1 cellular context compared by ENCODE assay signal in the genomic region with DNA sequence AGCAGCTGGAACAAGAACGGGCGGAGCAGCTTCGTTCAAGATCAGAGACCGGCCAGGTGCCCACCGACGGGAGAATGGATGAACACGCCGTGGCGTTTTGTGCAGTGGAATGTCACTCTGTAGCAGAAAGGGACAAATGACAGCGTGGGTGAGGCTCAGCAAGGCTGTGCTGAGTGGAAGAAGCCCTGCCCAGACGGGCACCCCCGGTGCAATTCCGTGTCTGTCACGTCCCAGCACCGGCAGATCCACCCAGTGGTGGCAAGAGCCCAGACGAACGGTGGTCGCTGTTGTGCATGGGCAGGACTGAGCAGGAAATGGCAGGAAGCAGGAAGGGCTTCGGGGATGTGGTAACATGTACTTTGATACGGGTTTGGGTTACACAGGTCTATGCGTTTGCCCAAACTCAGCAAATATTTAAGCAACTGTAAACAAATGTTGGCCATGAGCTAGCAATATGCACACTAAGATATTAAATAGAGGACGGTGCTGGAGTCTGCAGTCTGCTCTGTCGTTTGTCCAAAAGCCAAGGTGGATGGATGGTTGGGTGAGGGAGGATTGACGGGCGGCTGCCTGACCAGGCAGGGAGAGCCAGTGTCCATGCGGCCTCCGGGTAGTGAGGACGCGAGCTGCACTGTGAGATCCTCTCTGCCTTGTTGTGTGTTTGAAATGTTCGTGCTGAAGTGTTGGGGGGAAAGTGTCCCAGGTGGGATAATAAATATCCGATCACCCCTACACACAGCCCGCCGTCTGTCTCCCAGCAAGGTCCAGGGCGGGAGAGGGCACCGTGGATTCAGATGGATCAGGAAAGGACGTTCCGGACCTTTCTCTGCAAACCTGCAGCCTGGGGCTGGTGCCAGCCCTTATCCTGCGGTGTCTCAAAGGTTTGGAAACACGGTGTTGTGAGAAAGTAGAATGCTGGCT.
TF ChIP-seq lines count a peak whose summit lies in the region.

No MANE protein-coding gene starts in this region.

TF ChIP-seq in HepG2, 621 proteins besides CTCF, POLR2A, EP300 and RAD21 (continued from another document and continues in another):
- TF ChIP-seq MXD1 (CRISPR knock-in tag; IDR thresholded peaks at IDR 0.05) (no peak), HOXA5 (CRISPR knock-in tag; IDR thresholded peaks at IDR 0.05) (peak; percentile 22; the same call in 1 of the 2 replicates), ZBTB33 (CRISPR knock-in tag; IDR thresholded peaks at IDR 0.05) (no peak; the same call in 1 of the 2 replicates), HDAC1 (CRISPR knock-in tag; IDR thresholded peaks at IDR 0.05) (peak; percentile 97), NFIB (CRISPR knock-in tag; IDR thresholded peaks at IDR 0.05; ENCODE audit: borderline replicate concordance) (no peak), PAXIP1 (CRISPR knock-in tag; conservative IDR thresholded peaks at IDR 0.05) (peak; percentile 97), MEIS1 (CRISPR knock-in tag; IDR thresholded peaks at IDR 0.05; ENCODE audit: borderline replicate concordance) (peak; percentile 76; the same call in 1 of the 2 replicates), HNF4G (IDR thresholded peaks at IDR 0.05; ENCODE audit: borderline replicate concordance, low read depth, low read length) (peak; percentile 94), HNF4G (CRISPR knock-in tag; IDR thresholded peaks at IDR 0.05; ENCODE audit: borderline replicate concordance, low read depth) (peak; percentile 96), ZNF44 (CRISPR knock-in tag; IDR thresholded peaks at IDR 0.05) (no peak), ZEB1 (IDR thresholded peaks at IDR 0.05; ENCODE audit: insufficient replicate concordance, low read depth) (peak; percentile 34), EHMT2 (IDR thresholded peaks at IDR 0.05; ENCODE audit: borderline replicate concordance, low read depth, low read length) (peak; percentile 26; the same call in 1 of the 2 replicates), RORA (CRISPR knock-in tag; IDR thresholded peaks at IDR 0.05) (no peak), ZSCAN29 (CRISPR knock-in tag; conservative IDR thresholded peaks at IDR 0.05) (peak; percentile 99), ZNF138 (CRISPR knock-in tag; IDR thresholded peaks at IDR 0.05; ENCODE audit: low read depth) (peak; percentile 66), CHD4 (IDR thresholded peaks at IDR 0.05; ENCODE audit: borderline replicate concordance, low read length) (0 out of 2 replicates have a peak, but pooled peaks have one; percentile 52), HDAC6 (IDR thresholded peaks at IDR 0.05; ENCODE audit: low read depth, low read length) (no peak), SATB2 (CRISPR knock-in tag; IDR thresholded peaks at IDR 0.05) (no peak), ETV6 (CRISPR knock-in tag; conservative IDR thresholded peaks at IDR 0.05) (peak; percentile 85; the same call in 1 of the 2 replicates), KDM1A (CRISPR knock-in tag; IDR thresholded peaks at IDR 0.05) (0 out of 2 replicates have a peak, but pooled peaks have one; percentile 8), ZMAT3 (CRISPR knock-in tag; conservative IDR thresholded peaks at IDR 0.05) (no peak), ZNF34 (CRISPR knock-in tag; IDR thresholded peaks at IDR 0.05; ENCODE audit: borderline replicate concordance) (peak; percentile 61; the same call in 1 of the 2 replicates), GTF2F1 (IDR thresholded peaks at IDR 0.05; ENCODE audit: low read length) (no peak), MAFG (CRISPR knock-in tag; IDR thresholded peaks at IDR 0.05) (peak; percentile 89), DZIP1 (CRISPR knock-in tag; IDR thresholded peaks at IDR 0.05) (no peak), ZNF281 (CRISPR knock-in tag; IDR thresholded peaks at IDR 0.05; ENCODE audit: borderline replicate concordance) (peak; percentile 65; the same call in 1 of the 2 replicates), DMAP1 (CRISPR knock-in tag; IDR thresholded peaks at IDR 0.05) (peak; percentile 60), DPF2 (CRISPR knock-in tag; IDR thresholded peaks at IDR 0.05; ENCODE audit: borderline replicate concordance, low read depth) (peak; percentile 98), ZNF207 (IDR thresholded peaks at IDR 0.05; ENCODE audit: borderline replicate concordance) (no peak), ZNF720 (CRISPR knock-in tag; IDR thresholded peaks at IDR 0.05) (no peak), TAF15 (IDR thresholded peaks at IDR 0.05; ENCODE audit: low read depth, low read length, poor library complexity, severe bottlenecking) (no peak), ZNF747 (CRISPR knock-in tag; IDR thresholded peaks at IDR 0.05; ENCODE audit: borderline replicate concordance) (peak; percentile 83), ZNF589 (CRISPR knock-in tag; conservative IDR thresholded peaks at IDR 0.05) (peak; percentile 86), THAP9 (CRISPR knock-in tag; IDR thresholded peaks at IDR 0.05; ENCODE audit: borderline replicate concordance) (peak; percentile 79; the same call in 1 of the 2 replicates)
- TF ChIP-seq, protein P1, sequence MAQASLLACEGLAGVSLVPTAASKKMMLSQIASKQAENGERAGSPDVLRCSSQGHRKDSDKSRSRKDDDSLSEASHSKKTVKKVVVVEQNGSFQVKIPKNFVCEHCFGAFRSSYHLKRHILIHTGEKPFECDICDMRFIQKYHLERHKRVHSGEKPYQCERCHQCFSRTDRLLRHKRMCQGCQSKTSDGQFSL (CRISPR knock-in tag; IDR thresholded peaks at IDR 0.05): no peak; the same call in 1 of the 2 replicates
- TF ChIP-seq, protein P2, sequence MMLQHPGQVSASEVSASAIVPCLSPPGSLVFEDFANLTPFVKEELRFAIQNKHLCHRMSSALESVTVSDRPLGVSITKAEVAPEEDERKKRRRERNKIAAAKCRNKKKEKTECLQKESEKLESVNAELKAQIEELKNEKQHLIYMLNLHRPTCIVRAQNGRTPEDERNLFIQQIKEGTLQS (CRISPR knock-in tag; IDR thresholded peaks at IDR 0.05): no peak; the same call in 1 of the 2 replicates
- TF ChIP-seq, protein P3, sequence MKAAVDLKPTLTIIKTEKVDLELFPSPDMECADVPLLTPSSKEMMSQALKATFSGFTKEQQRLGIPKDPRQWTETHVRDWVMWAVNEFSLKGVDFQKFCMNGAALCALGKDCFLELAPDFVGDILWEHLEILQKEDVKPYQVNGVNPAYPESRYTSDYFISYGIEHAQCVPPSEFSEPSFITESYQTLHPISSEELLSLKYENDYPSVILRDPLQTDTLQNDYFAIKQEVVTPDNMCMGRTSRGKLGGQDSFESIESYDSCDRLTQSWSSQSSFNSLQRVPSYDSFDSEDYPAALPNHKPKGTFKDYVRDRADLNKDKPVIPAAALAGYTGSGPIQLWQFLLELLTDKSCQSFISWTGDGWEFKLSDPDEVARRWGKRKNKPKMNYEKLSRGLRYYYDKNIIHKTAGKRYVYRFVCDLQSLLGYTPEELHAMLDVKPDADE (CRISPR knock-in tag; IDR thresholded peaks at IDR 0.05): no peak
- TF ChIP-seq, protein P4, sequence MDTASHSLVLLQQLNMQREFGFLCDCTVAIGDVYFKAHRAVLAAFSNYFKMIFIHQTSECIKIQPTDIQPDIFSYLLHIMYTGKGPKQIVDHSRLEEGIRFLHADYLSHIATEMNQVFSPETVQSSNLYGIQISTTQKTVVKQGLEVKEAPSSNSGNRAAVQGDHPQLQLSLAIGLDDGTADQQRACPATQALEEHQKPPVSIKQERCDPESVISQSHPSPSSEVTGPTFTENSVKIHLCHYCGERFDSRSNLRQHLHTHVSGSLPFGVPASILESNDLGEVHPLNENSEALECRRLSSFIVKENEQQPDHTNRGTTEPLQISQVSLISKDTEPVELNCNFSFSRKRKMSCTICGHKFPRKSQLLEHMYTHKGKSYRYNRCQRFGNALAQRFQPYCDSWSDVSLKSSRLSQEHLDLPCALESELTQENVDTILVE (CRISPR knock-in tag; IDR thresholded peaks at IDR 0.05): peak; percentile 74
